8 cellular contexts compared by ENCODE assay signal in the genomic region with DNA sequence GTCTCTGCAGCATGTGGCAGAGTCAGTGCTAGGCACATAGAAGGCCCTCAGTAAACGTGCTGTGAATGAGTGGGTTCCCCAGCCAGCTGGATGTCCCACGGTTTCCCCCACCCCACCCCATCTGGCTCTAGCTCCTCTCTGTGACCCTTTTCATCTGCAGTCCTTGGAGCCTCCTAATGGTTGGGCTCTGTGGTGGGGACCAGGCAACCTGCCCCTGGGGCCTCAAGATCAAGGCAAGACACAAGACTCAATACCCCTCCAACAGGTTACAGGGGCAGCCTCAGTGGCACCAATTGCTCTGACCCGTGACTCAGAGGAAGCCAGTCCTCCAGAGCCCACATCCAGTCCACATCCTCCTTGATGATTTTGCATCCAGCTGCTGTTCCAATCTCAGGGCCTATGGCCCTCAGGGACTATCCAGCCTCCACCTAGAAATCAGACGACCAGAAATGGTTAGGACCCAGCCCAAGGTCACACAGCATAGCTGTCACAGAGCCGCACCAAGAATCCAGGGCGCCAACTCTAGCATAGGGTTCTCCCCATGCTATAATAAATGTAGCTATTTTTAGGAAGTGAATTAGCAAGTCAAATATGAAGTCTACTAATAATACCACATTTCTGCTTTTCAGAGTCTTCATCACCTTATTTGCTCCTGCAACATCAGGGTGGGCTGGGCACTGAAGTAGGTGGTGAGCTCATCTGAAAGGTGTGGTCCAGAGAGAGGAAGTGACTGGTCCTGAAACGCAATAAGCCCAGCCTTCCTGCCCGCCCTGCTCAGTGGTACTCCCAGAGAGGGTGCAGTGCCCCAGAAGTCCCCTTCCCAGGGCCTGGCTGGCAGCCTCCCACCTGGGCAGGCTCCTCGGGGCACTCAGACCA. TPM values are rescaled to one million over a fixed set of nuclear protein-coding genes. Genes with fewer than 3 reads are reported as not detected.
DNase-seq lines count a peak whose midpoint lies in the region; ATAC-seq and TF ChIP-seq lines count a peak whose summit lies in the region.

No MANE protein-coding gene starts in this region.

- no peak for TF ChIP-seq POLR2A in IMR-90 (IDR thresholded peaks at IDR 0.05; ENCODE audit: low read depth, low read length)
- no peak for TF ChIP-seq POLR2A in sigmoid colon (IDR thresholded peaks at IDR 0.05)

- H3K4me2 ChIP-seq in IMR-90 (ENCODE audit: low read depth, low read length), result no peak overlapping the region

- intact Hi-C loops in IMR-90 (cut with micrococcal nuclease), result loop anchor here (5.0 kb wide), 1 partner anchor 162 kb away; no protein-coding TSS in a partner anchor
- intact Hi-C loops in sigmoid colon (cut with DNase I), result no loop called here

- POLR2A ChIA-PET in IMR-90 (lab: Charles Lee; ENCODE audit: unreplicated experiment), result interaction anchor here (0.5 kb wide), 1 partner anchor 77 kb away, joined by 6 read pairs; no protein-coding TSS in a partner anchor

- peaks cover 0 to 5% of the 10 kb centered on the region in 2 experiments; a peak in 1 of 4 replicates for H3K79me1 ChIP-seq in IMR-90 (ENCODE audit: low read depth in 1 of 2, low read length in 2 of 2)

- in situ Hi-C loops in IMR-90 (cut with MboI; ENCODE audit: low sequenced_read_pairs), result loop anchor here (5.0 kb wide), 1 partner anchor 52 kb away; no protein-coding TSS in a partner anchor

- H3K9me1 ChIP-seq in IMR-90 (ENCODE audit: insufficient read depth, low read length), result peaks cover 8% of the 10 kb centered on the region; the same call in 1 of the 2 replicates

- peak overlapping the region; percentile 76 for H2AFZ ChIP-seq in IMR-90 (replicated peaks; ENCODE audit: low read length, poor library complexity)

- no peaks in the 10 kb centered on the region for H4K20me1 ChIP-seq in IMR-90 (ENCODE audit: insufficient read depth, low read length)

- CTCF ChIA-PET in IMR-90 (lab: Yijun Ruan, JAX), result interaction anchor here (0.5 to 5.3 kb wide), 3 partner anchors 54 to 375 kb away, joined by 5 to 31 read pairs (median 6); no protein-coding TSS in a partner anchor

- H3K9me3 ChIP-seq in IMR-90 (ENCODE audit: control insufficient read depth, insufficient read depth, low read length), result no peaks in the 10 kb centered on the region
- H3K9me3 ChIP-seq in lung (ENCODE audit: control insufficient read depth in 2 of 2, insufficient read depth in 1 of 2, low read length in 1 of 2), result no peaks in the 10 kb centered on the region
- no peaks in the 10 kb centered on the region for H3K9me3 ChIP-seq in sigmoid colon

- DNase-seq in IMR-90 (no peak), lung (ENCODE audit: low spot score) (peak; percentile 49), foreskin fibroblast (no peak), sigmoid colon (no peak), NCI-H1930 (lab: John Stamatoyannopoulos, UW) (no peak)
- DNase-seq in activated CD8-positive, alpha-beta memory T cell treated with anti-CD3 and anti-CD28 coated beads for 24 hours, result peak; percentile 82

- H3K23ac ChIP-seq in IMR-90 (ENCODE audit: low read depth, low read length), result no peak overlapping the region

- no peak for TF ChIP-seq CTCF in IMR-90 (conservative IDR thresholded peaks at IDR 0.05; ENCODE audit: low read depth, low read length)
- TF ChIP-seq CTCF in lung (IDR thresholded peaks at IDR 0.05; ENCODE audit: control extremely low read depth, extremely low read depth), result no peak
- no peak for TF ChIP-seq CTCF in foreskin fibroblast (IDR thresholded peaks at IDR 0.05; ENCODE audit: low read depth, low read length)
- no peak for TF ChIP-seq CTCF in sigmoid colon (IDR thresholded peaks at IDR 0.05)

- H3K4me3 ChIP-seq in IMR-90 (ENCODE audit: insufficient read depth, low read depth, low read length), result no peak overlapping the region
- H3K4me3 ChIP-seq in lung, result no peak overlapping the region
- no peak overlapping the region for H3K4me3 ChIP-seq in foreskin fibroblast (ENCODE audit: low read depth in 1 of 2, low read length in 2 of 2)
- H3K4me3 ChIP-seq in sigmoid colon, result no peak overlapping the region

- H3K27me3 ChIP-seq in IMR-90 (ENCODE audit: control insufficient read depth, insufficient read depth, low read length) (no peaks in the 10 kb centered on the region), lung (ENCODE audit: control insufficient read depth, insufficient read depth) (no peaks in the 10 kb centered on the region), sigmoid colon (peaks cover 0 to 8% (median 0%) of the 10 kb centered on the region in 3 donors)

- H2BK5ac ChIP-seq in IMR-90 (ENCODE audit: low read depth, low read length, poor library complexity, severe bottlenecking), result peak overlapping the region; percentile 16

- H2AK5ac ChIP-seq in IMR-90 (ENCODE audit: low read depth, low read length), result peak overlapping the region; percentile 70

- H2AK9ac ChIP-seq in IMR-90 (replicated peaks; ENCODE audit: low read depth, low read length, poor library complexity), result peak overlapping the region; percentile 92

- no peak for TF ChIP-seq EP300 in sigmoid colon (IDR thresholded peaks at IDR 0.05)

- peak overlapping the region; percentile 73; the same call in 1 of the 2 replicates for H2BK20ac ChIP-seq in IMR-90 (ENCODE audit: low read depth, low read length)

- no peak for TF ChIP-seq RAD21 in IMR-90 (IDR thresholded peaks at IDR 0.05; ENCODE audit: low read length)

- peak overlapping the region; percentile 57; the same call in 1 of the 2 replicates for H2BK120ac ChIP-seq in IMR-90 (ENCODE audit: low read depth, low read length)

- H3K36me3 ChIP-seq in IMR-90 (ENCODE audit: control insufficient read depth, insufficient read depth, low read length), result no peaks in the 10 kb centered on the region
- H3K36me3 ChIP-seq in lung (ENCODE audit: control insufficient read depth in 2 of 2, insufficient read depth in 2 of 2, low read length in 2 of 2), result no peaks in the 10 kb centered on the region
- H3K36me3 ChIP-seq in sigmoid colon, result no peaks in the 10 kb centered on the region

- peak overlapping the region; percentile 32 for H4K91ac ChIP-seq in IMR-90 (ENCODE audit: insufficient read depth, low read depth, low read length)

- H3K9ac ChIP-seq in IMR-90 (ENCODE audit: low read depth, low read length), result no peak overlapping the region

- peak; percentile 72 for ATAC-seq in GM18502 (IDR thresholded peaks at IDR 0.05; ENCODE audit: poor library complexity, unreplicated experiment)
- peak; percentile 59 for ATAC-seq in GM21576 (IDR thresholded peaks at IDR 0.05; ENCODE audit: unreplicated experiment)
- ATAC-seq in IMR-90 (ENCODE audit: low read depth), result no peak
- ATAC-seq in lung (ENCODE audit: insufficient read depth, low FRiP score), result peak; percentile 13

- 100% methylated on average over 1 of the region's 9 CpGs; no CpG with 5 or more reads in 1 of the 2 experiments for WGBS in IMR-90 (ENCODE audit: extremely low coverage in 2 of 2, insufficient read length in 1 of 2), 2 experiments
- 38 to 43% methylated on average over 9 of the region's 9 CpGs for WGBS in lung, 2 donors
- 41 to 46% methylated on average over 9 of the region's 9 CpGs for WGBS in sigmoid colon, 2 donors

- dilution Hi-C loops in IMR-90 (cut with HindIII; ENCODE audit: low sequenced_read_pairs, unreplicated experiment), result no loop called here

- peak overlapping the region; percentile 38; the same call in 1 of the 2 replicates for H4K5ac ChIP-seq in IMR-90 (ENCODE audit: low read depth, low read length)

- peak overlapping the region; percentile 25 for H3K14ac ChIP-seq in IMR-90 (replicated peaks; ENCODE audit: low read depth, low read length)

- H3K4me1 ChIP-seq in IMR-90 (ENCODE audit: control insufficient read depth, insufficient read depth, low read length) (peaks cover 4% of the 10 kb centered on the region; the same call in 1 of the 2 replicates), lung (ENCODE audit: control insufficient read depth in 2 of 2, insufficient read depth in 2 of 2, low read length in 2 of 2) (peaks cover 0 to 16% of the 10 kb centered on the region in 2 donors), sigmoid colon (no peaks in the 10 kb centered on the region)

- peak overlapping the region in 1 of 2 experiments; percentile 71; a peak in 2 of 4 replicates for H4K8ac ChIP-seq in IMR-90 (ENCODE audit: low read depth in 2 of 2, low read length in 2 of 2)

- BruUV-seq in IMR-90 (replicated peaks; lab: Mats Ljungman, UMichigan), result no TSS peak

- no peak overlapping the region for H3K56ac ChIP-seq in IMR-90 (ENCODE audit: extremely low read depth, insufficient read depth, low read length)

- no peak overlapping the region for H3K18ac ChIP-seq in IMR-90 (ENCODE audit: low read depth, low read length)

- no peak overlapping the region for H3K27ac ChIP-seq in IMR-90 (ENCODE audit: insufficient read depth, low read length)
- H3K27ac ChIP-seq in lung (ENCODE audit: low read depth in 1 of 2, low read length in 1 of 2), result peak overlapping the region in 1 of 2 donors; percentile 82
- H3K27ac ChIP-seq in sigmoid colon, result peak overlapping the region in 1 of 4 donors; percentile 32

- 0 out of 3 replicates have a peak overlapping the region, but pooled peaks have one; percentile 46 for H2BK15ac ChIP-seq in IMR-90 (ENCODE audit: low read depth, low read length)

- peak overlapping the region; percentile 41; the same call in 1 of the 2 replicates for H3K4ac ChIP-seq in IMR-90 (ENCODE audit: low read depth, low read length)

TF ChIP-seq in IMR-90, 13 proteins besides CTCF, POLR2A, EP300 and RAD21 (continues in another document):
- TF ChIP-seq MXI1 (IDR thresholded peaks at IDR 0.05; ENCODE audit: borderline replicate concordance, low read depth, low read length) (no peak), NFE2L2 (IDR thresholded peaks at IDR 0.05; ENCODE audit: low read depth, low read length) (no peak), CHD1 (IDR thresholded peaks at IDR 0.05; ENCODE audit: low read depth, low read length) (no peak), FOS (IDR thresholded peaks at IDR 0.05; ENCODE audit: low read depth, low read length) (no peak), RCOR1 (IDR thresholded peaks at IDR 0.05; ENCODE audit: insufficient replicate concordance, low read length) (no peak), CEBPB (IDR thresholded peaks at IDR 0.05; ENCODE audit: low read depth, low read length) (no peak)

RNA-seq across cellular contexts. Expression of a gene that starts 17.4 kb away (rescaled TPM):
- 0.18 and 0.28 TPM in 2 replicates for total RNA-seq in IMR-90 (2012; rRNA removed)
- polyA plus RNA-seq in IMR-90 (2012; rRNA removed), result 0.46 and 0.50 TPM in 2 replicates
- 0.17 and 0.60 TPM in 2 replicates for polyA plus RNA-seq in IMR-90 (2012; cell fraction: cytosol; rRNA removed)
- polyA plus RNA-seq in IMR-90 (2012; cell fraction: nucleus; rRNA removed; ENCODE audit: low replicate concordance), result 0.23 and 0.26 TPM in 2 replicates
- under 1 TPM; 0.74 to 0.97 TPM for total RNA-seq in lung
- under 1 TPM; 0.15 to 0.65 TPM for polyA plus RNA-seq in lung
- 1 to 10 TPM in 1 of 4 donors, under 1 TPM in 2, not detected in 1; 0.36 to 1.7 (median 0.49) TPM for total RNA-seq in sigmoid colon
- 1 to 10 TPM in 1 of 3 donors, under 1 TPM in 1, not detected in 1; 0.22 to 1.2 TPM for polyA plus RNA-seq in sigmoid colon

RNA-seq across cellular contexts. Expression of a gene that starts 49.0 kb away (rescaled TPM):
- total RNA-seq in IMR-90 (2012; rRNA removed) (27.8 and 30.5 TPM in 2 replicates), lung (10 to 100 TPM in 1 of 2 donors, 1 to 10 TPM in 1; 7.1 to 15.0 TPM), sigmoid colon (1 to 10 TPM in 2 of 4 donors, under 1 TPM in 2; 0.28 to 3.5 (median 0.86) TPM)
- polyA plus RNA-seq in IMR-90 (2012; rRNA removed) (87.3 and 88.1 TPM in 2 replicates), lung (1 to 10 TPM; 4.2 to 6.6 TPM), sigmoid colon (1 to 10 TPM in 2 of 3 donors, not detected in 1; 1.4 to 9.8 TPM)
- polyA plus RNA-seq in IMR-90 (2012; cell fraction: cytosol; rRNA removed), result 46.2 and 68.0 TPM in 2 replicates
- polyA plus RNA-seq in IMR-90 (2012; cell fraction: nucleus; rRNA removed; ENCODE audit: low replicate concordance), result 57.3 and 104 TPM in 2 replicates

Comparison
In these comparisons a context has a peak if more than half of its experiments do, and no peak if none do; other contexts are left out.
1. DNase-seq: peak in activated CD8-positive, alpha-beta memory T cell treated with anti-CD3 and anti-CD28 coated beads for 24 hours (single experiment) and lung (single experiment); none in IMR-90 (single experiment), foreskin fibroblast (0 of 2), sigmoid colon (single experiment) and NCI-H1930 (0 of 2).